ENCODE assay signal across 12 cellular contexts in genomic region chr3:152398495-152398894, GRCh38.
DNase-seq lines count a peak whose midpoint lies in the region; ATAC-seq and TF ChIP-seq lines count a peak whose summit lies in the region.
"Had no signal": no experiment of that assay in that cellular context is flagged by ENCODE, and none has a peak within 500 bp of the region (broad histone marks: within the 10 kb centered on the region; RNA-seq: fewer than 3 reads in every experiment).

No MANE protein-coding gene starts in this region.

- H3K27me3 ChIP-seq in cardiac muscle cell (no peaks in the 10 kb centered on the region), right cardiac atrium (ENCODE audit: control insufficient read depth, insufficient read depth) (no peaks in the 10 kb centered on the region), RWPE2 (ENCODE audit: insufficient read depth, poor library complexity, severe bottlenecking) (no peaks in the 10 kb centered on the region), upper lobe of right lung (no peaks in the 10 kb centered on the region)
- H3K27me3 ChIP-seq: right lobe of liver had no signal

- H3K4me1 Mint-ChIP-seq in immature natural killer cell (peaks cover 83 to 98% of the 10 kb centered on the region in 2 donors), WTC11 (peaks cover 35% of the 10 kb centered on the region)

- H3K36me3 Mint-ChIP-seq in immature natural killer cell (peaks cover 6 to 13% (median 13%) of the 10 kb centered on the region in 3 donors), WTC11 (peaks cover 4% of the 10 kb centered on the region; the same call in 1 of the 2 replicates)

- ATAC-seq in right cardiac atrium: no peak
- ATAC-seq in RWPE2 (ENCODE audit: low read depth): no peak
- peak; percentile 77 for ATAC-seq in upper lobe of right lung
- no peak for ATAC-seq in HG02610 (IDR thresholded peaks at IDR 0.05; ENCODE audit: unreplicated experiment)
- no peak for ATAC-seq in WTC11

- H3K36me3 ChIP-seq in cardiac muscle cell (no peaks in the 10 kb centered on the region), RWPE2 (ENCODE audit: low read depth) (peaks cover 10% of the 10 kb centered on the region), upper lobe of right lung (peaks cover 15% of the 10 kb centered on the region)
- H3K36me3 ChIP-seq: right lobe of liver had no signal

- H3K27ac Mint-ChIP-seq in immature natural killer cell: peak overlapping the region; percentile 4 to 79 (median 29)
- no peak overlapping the region for H3K27ac Mint-ChIP-seq in WTC11

- peak; percentile 26 to 75 for DNase-seq in cardiac muscle cell (ENCODE audit: low read depth in 1 of 2, low spot score in 1 of 2)
- no peak for DNase-seq in right cardiac atrium
- DNase-seq in RWPE2 (ENCODE audit: low spot score): no peak
- DNase-seq in immature natural killer cell: no peak
- DNase-seq in upper lobe of right lung: no peak
- no peak for DNase-seq in WTC11 (ENCODE audit: low spot score)
- no peak for DNase-seq in SHP77 treated with DMSO at 0.1 percent for 48 hours (lab: John Stamatoyannopoulos, UW)
- DNase-seq: amniotic stem cell, COR-L47, Kasumi-1, right lobe of liver had no signal

- H3K27ac ChIP-seq in cardiac muscle cell (peak overlapping the region; percentile 66), right cardiac atrium (ENCODE audit: low read length) (no peak overlapping the region), RWPE2 (ENCODE audit: poor library complexity, severe bottlenecking) (peak overlapping the region; percentile 26), upper lobe of right lung (peak overlapping the region; percentile 1)
- H3K27ac ChIP-seq: right lobe of liver had no signal

- CTCF ChIA-PET in WTC11 (lab: Charles Lee): no interaction called here

- TF ChIP-seq CTCF in cardiac muscle cell (IDR thresholded peaks at IDR 0.05; ENCODE audit: low read depth, low read length): no peak
- TF ChIP-seq CTCF in RWPE2 (IDR thresholded peaks at IDR 0.05; ENCODE audit: poor library complexity, severe bottlenecking): no peak
- no peak for TF ChIP-seq CTCF in upper lobe of right lung (IDR thresholded peaks at IDR 0.05)
- TF ChIP-seq CTCF in WTC11 (IDR thresholded peaks at IDR 0.05): no peak

- H3K9me3 ChIP-seq in cardiac muscle cell (ENCODE audit: low read depth): no peaks in the 10 kb centered on the region
- H3K9me3 ChIP-seq in right cardiac atrium (ENCODE audit: control insufficient read depth, low read length): no peaks in the 10 kb centered on the region
- H3K9me3 ChIP-seq in RWPE2 (ENCODE audit: severe bottlenecking): peaks cover 4% of the 10 kb centered on the region
- no peaks in the 10 kb centered on the region for H3K9me3 ChIP-seq in upper lobe of right lung
- H3K9me3 ChIP-seq: right lobe of liver had no signal

- no peak overlapping the region for H3K4me3 ChIP-seq in cardiac muscle cell
- H3K4me3 ChIP-seq in right cardiac atrium (ENCODE audit: low read length): no peak overlapping the region
- H3K4me3 ChIP-seq in RWPE2 (ENCODE audit: severe bottlenecking): no peak overlapping the region
- no peak overlapping the region for H3K4me3 ChIP-seq in upper lobe of right lung
- H3K4me3 ChIP-seq: right lobe of liver had no signal

- intact Hi-C loops in right cardiac atrium (cut with DNase I) (no loop called here), upper lobe of right lung (cut with DNase I) (no loop called here)

- POLR2A ChIA-PET in WTC11 (lab: Charles Lee): no interaction called here

- H3K4me3 Mint-ChIP-seq in immature natural killer cell (peak overlapping the region in 3 of 5 donors; percentile 3 to 37 (median 5)), WTC11 (no peak overlapping the region)

- H3K9me3 Mint-ChIP-seq in immature natural killer cell (no peaks in the 10 kb centered on the region), WTC11 (peaks cover 6% of the 10 kb centered on the region)

- peaks cover 0 to 4% (median 2%) of the 10 kb centered on the region in 3 donors for H3K27me3 Mint-ChIP-seq in immature natural killer cell (ENCODE audit: low read depth in 3 of 3)
- H3K27me3 Mint-ChIP-seq in WTC11 (ENCODE audit: low read depth): no peaks in the 10 kb centered on the region

- H3K4me1 ChIP-seq in cardiac muscle cell (ENCODE audit: low read depth): peaks cover 47% of the 10 kb centered on the region
- peaks cover 11% of the 10 kb centered on the region for H3K4me1 ChIP-seq in right cardiac atrium (ENCODE audit: control insufficient read depth, insufficient read depth, low read length)
- peaks cover 34% of the 10 kb centered on the region for H3K4me1 ChIP-seq in RWPE2 (ENCODE audit: insufficient read depth, poor library complexity, severe bottlenecking)
- peaks cover 84% of the 10 kb centered on the region for H3K4me1 ChIP-seq in upper lobe of right lung

TF ChIP-seq in WTC11, 78 proteins besides CTCF, POLR2A, EP300 and RAD21:
- TF ChIP-seq NFATC4 (CRISPR knock-in tag; IDR thresholded peaks at IDR 0.05): no peak
- TF ChIP-seq JUN (CRISPR knock-in tag; IDR thresholded peaks at IDR 0.05): no peak

Comparison
In these comparisons a context has a peak if more than half of its experiments do, and no peak if none do; other contexts are left out.
1. DNase-seq: peak in cardiac muscle cell (2 of 2); none in right cardiac atrium (0 of 3), RWPE2 (single experiment), immature natural killer cell (0 of 3), upper lobe of right lung (single experiment), WTC11 (single experiment) and SHP77 treated with DMSO at 0.1 percent for 48 hours (single experiment).